Comparison of ENCODE assay signal across 8 cellular contexts in genomic region chr19:56476671-56477428, GRCh38. TPM values are rescaled to one million over a fixed set of nuclear protein-coding genes. Genes with fewer than 3 reads are reported as not detected.
A peak's percentile ranks its signal among the peaks of the same experiment; 100 is the strongest.
DNase-seq lines count a peak whose midpoint lies in the region; ATAC-seq and TF ChIP-seq lines count a peak whose summit lies in the region.

Gene ZNF667, minus strand, starts transcription at chr19:56477345. Its CDS starts 14,975 bp downstream, at chr19:56462370.

- peaks cover 20% of the 10 kb centered on the region for H3K27me3 Mint-ChIP-seq in activated CD4-positive, alpha-beta memory T cell treated with anti-CD3 and anti-CD28 coated beads for 36 hours
- peaks cover 9 to 43% (median 27%) of the 10 kb centered on the region in 5 donors for H3K27me3 Mint-ChIP-seq in naive thymus-derived CD4-positive, alpha-beta T cell
- H3K27me3 Mint-ChIP-seq in type B pancreatic cell (no peaks in the 10 kb centered on the region), progenitor cell of endocrine pancreas (no peaks in the 10 kb centered on the region)

- WGBS in suprapubic skin: 3% methylated on average over 12 of the region's 69 CpGs

- H3K4me1 Mint-ChIP-seq in activated CD4-positive, alpha-beta memory T cell treated with anti-CD3 and anti-CD28 coated beads for 36 hours (ENCODE audit: low read depth): peaks cover 9% of the 10 kb centered on the region
- H3K4me1 Mint-ChIP-seq in naive thymus-derived CD4-positive, alpha-beta T cell: peaks cover 0 to 30% (median 11%) of the 10 kb centered on the region in 7 donors
- no peaks in the 10 kb centered on the region for H3K4me1 Mint-ChIP-seq in type B pancreatic cell (ENCODE audit: unreplicated experiment)
- H3K4me1 Mint-ChIP-seq in progenitor cell of endocrine pancreas (ENCODE audit: low read depth): no peaks in the 10 kb centered on the region

- H3K4me3 ChIP-seq in epithelial cell of proximal tubule (ENCODE audit: low read depth, low read length) (peak within 1 kb of the TSS; percentile 72), suprapubic skin (peak within 1 kb of the TSS; percentile 72), HAP-1 (no peak within 1 kb of the TSS)
- H3K4me3 ChIP-seq in naive thymus-derived CD4-positive, alpha-beta T cell (ENCODE audit: low read length): peak within 1 kb of the TSS; percentile 37

- in situ Hi-C loops in HAP-1 (cut with MboI; ENCODE audit: low sequenced_read_pairs): no loop called here

- no peaks in the 10 kb centered on the region for H3K4me1 ChIP-seq in naive thymus-derived CD4-positive, alpha-beta T cell (ENCODE audit: control insufficient read depth in 2 of 2, insufficient read depth in 2 of 2, low read length in 2 of 2)
- peaks cover 26% of the 10 kb centered on the region for H3K4me1 ChIP-seq in suprapubic skin
- H3K4me1 ChIP-seq in HAP-1: no peaks in the 10 kb centered on the region

- peaks cover 0 to 69% (median 0%) of the 10 kb centered on the region in 3 experiments for H3K9me3 ChIP-seq in naive thymus-derived CD4-positive, alpha-beta T cell (ENCODE audit: control insufficient read depth in 2 of 3, low read length in 3 of 3)
- H3K9me3 ChIP-seq in suprapubic skin (peaks cover 33% of the 10 kb centered on the region), HAP-1 (no peaks in the 10 kb centered on the region)

- POLR2A ChIA-PET in activated CD4-positive, alpha-beta memory T cell treated with anti-CD3 and anti-CD28 coated beads for 36 hours (lab: Charles Lee): no interaction called here
- POLR2A ChIA-PET in naive thymus-derived CD4-positive, alpha-beta T cell (lab: Charles Lee): no interaction called here

- H3K27ac ChIP-seq in naive thymus-derived CD4-positive, alpha-beta T cell (ENCODE audit: low read depth, low read length): peak within 1 kb of the TSS; percentile 82
- H3K27ac ChIP-seq in suprapubic skin: peak within 1 kb of the TSS; percentile 74

- H3K27me3 ChIP-seq in naive thymus-derived CD4-positive, alpha-beta T cell (ENCODE audit: control insufficient read depth in 2 of 2, insufficient read depth in 2 of 2, low read length in 2 of 2): no peaks in the 10 kb centered on the region
- H3K27me3 ChIP-seq in suprapubic skin: no peaks in the 10 kb centered on the region
- H3K27me3 ChIP-seq in HAP-1 (ENCODE audit: low read depth): no peaks in the 10 kb centered on the region

- TF ChIP-seq EP300 in suprapubic skin (IDR thresholded peaks at IDR 0.05): no peak

- H3K4me3 Mint-ChIP-seq in activated CD4-positive, alpha-beta memory T cell treated with anti-CD3 and anti-CD28 coated beads for 36 hours: peak within 1 kb of the TSS; percentile 71
- peak within 1 kb of the TSS; percentile 76 to 97 (median 92) for H3K4me3 Mint-ChIP-seq in naive thymus-derived CD4-positive, alpha-beta T cell
- no peak within 1 kb of the TSS for H3K4me3 Mint-ChIP-seq in type B pancreatic cell
- no peak within 1 kb of the TSS for H3K4me3 Mint-ChIP-seq in progenitor cell of endocrine pancreas (ENCODE audit: low read depth)

- DNase-seq in HK-2 (ENCODE audit: unreplicated experiment) (peak; percentile 81), epithelial cell of proximal tubule (ENCODE audit: low read depth) (peak; percentile 13), suprapubic skin (ENCODE audit: low spot score in 2 of 2) (no peak), type B pancreatic cell (ENCODE audit: extremely low spot score, unreplicated experiment) (no peak), progenitor cell of endocrine pancreas (ENCODE audit: low spot score, unreplicated experiment) (no peak), HAP-1 (ENCODE audit: low spot score in 2 of 2) (no peak)
- DNase-seq in activated CD4-positive, alpha-beta memory T cell treated with anti-CD3 and anti-CD28 coated beads for 36 hours: peak; percentile 9
- DNase-seq in naive thymus-derived CD4-positive, alpha-beta T cell: peak in 7 of 9 donors; percentile 3 to 63 (median 47)

- ATAC-seq in naive thymus-derived CD4-positive, alpha-beta T cell: peak; percentile 75

- H3K36me3 Mint-ChIP-seq in activated CD4-positive, alpha-beta memory T cell treated with anti-CD3 and anti-CD28 coated beads for 36 hours: peaks cover 35% of the 10 kb centered on the region
- peaks cover 8 to 62% (median 39%) of the 10 kb centered on the region in 5 donors for H3K36me3 Mint-ChIP-seq in naive thymus-derived CD4-positive, alpha-beta T cell
- H3K36me3 Mint-ChIP-seq in type B pancreatic cell (no peaks in the 10 kb centered on the region), progenitor cell of endocrine pancreas (ENCODE audit: insufficient read depth) (peaks cover 7% of the 10 kb centered on the region)

- TF ChIP-seq CTCF in epithelial cell of proximal tubule (conservative IDR thresholded peaks at IDR 0.05; ENCODE audit: low read depth, low read length): no peak
- no peak for TF ChIP-seq CTCF in suprapubic skin (IDR thresholded peaks at IDR 0.05)
- no peak for TF ChIP-seq CTCF in type B pancreatic cell (conservative IDR thresholded peaks at IDR 0.05)
- TF ChIP-seq CTCF in progenitor cell of endocrine pancreas (IDR thresholded peaks at IDR 0.05; ENCODE audit: unreplicated experiment): no peak

- CTCF ChIA-PET in activated CD4-positive, alpha-beta memory T cell treated with anti-CD3 and anti-CD28 coated beads for 36 hours (lab: Charles Lee): no interaction called here
- CTCF ChIA-PET in naive thymus-derived CD4-positive, alpha-beta T cell (lab: Charles Lee): no interaction called here

- no peak within 1 kb of the TSS for H3K27ac Mint-ChIP-seq in activated CD4-positive, alpha-beta memory T cell treated with anti-CD3 and anti-CD28 coated beads for 36 hours
- H3K27ac Mint-ChIP-seq in naive thymus-derived CD4-positive, alpha-beta T cell: peak within 1 kb of the TSS; percentile 67 to 97 (median 87)
- H3K27ac Mint-ChIP-seq in type B pancreatic cell (no peak within 1 kb of the TSS), progenitor cell of endocrine pancreas (no peak within 1 kb of the TSS)

- TF ChIP-seq POLR2A in suprapubic skin (IDR thresholded peaks at IDR 0.05): no peak

- H3K9me3 Mint-ChIP-seq in activated CD4-positive, alpha-beta memory T cell treated with anti-CD3 and anti-CD28 coated beads for 36 hours: peaks cover 74% of the 10 kb centered on the region
- peaks cover 29 to 94% (median 67%) of the 10 kb centered on the region in 11 donors for H3K9me3 Mint-ChIP-seq in naive thymus-derived CD4-positive, alpha-beta T cell
- H3K9me3 Mint-ChIP-seq in type B pancreatic cell (peaks cover 23% of the 10 kb centered on the region), progenitor cell of endocrine pancreas (ENCODE audit: low read depth) (peaks cover 67% of the 10 kb centered on the region)

- intact Hi-C loops in activated CD4-positive, alpha-beta memory T cell treated with anti-CD3 and anti-CD28 coated beads for 36 hours (cut with micrococcal nuclease): no loop called here
- intact Hi-C loops in naive thymus-derived CD4-positive, alpha-beta T cell (cut with micrococcal nuclease): no loop called here

- no peaks in the 10 kb centered on the region for H3K36me3 ChIP-seq in naive thymus-derived CD4-positive, alpha-beta T cell (ENCODE audit: control insufficient read depth in 2 of 3, insufficient read depth in 3 of 3, low read length in 3 of 3)
- H3K36me3 ChIP-seq in suprapubic skin (peaks cover 6% of the 10 kb centered on the region), HAP-1 (replicated peaks) (no peaks in the 10 kb centered on the region)

RNA-seq across cellular contexts. Expression of gene ZNF667, which starts in this region (rescaled TPM):
- not detected for total RNA-seq in activated CD4-positive, alpha-beta memory T cell treated with anti-CD3 and anti-CD28 coated beads for 36 hours
- total RNA-seq in epithelial cell of proximal tubule (3.0 and 6.1 TPM in 2 replicates), suprapubic skin (1 to 10 TPM; 2.5 to 6.3 (median 5.0) TPM), type B pancreatic cell (ENCODE audit: low replicate concordance) (0.10 TPM in 1 of 2 replicates, not detected in the other), progenitor cell of endocrine pancreas (not detected in 2 replicates)
- 1 to 10 TPM in 4 of 5 experiments, not detected in 1; 1.1 to 8.1 (median 2.2) TPM for total RNA-seq in naive thymus-derived CD4-positive, alpha-beta T cell
- polyA plus RNA-seq in naive thymus-derived CD4-positive, alpha-beta T cell: 1 to 10 TPM; 2.3 to 3.1 TPM

Comparison
In these comparisons a context has a peak if more than half of its experiments do, and no peak if none do; other contexts are left out.
1. Peak in DNase-seq in activated CD4-positive, alpha-beta memory T cell treated with anti-CD3 and anti-CD28 coated beads for 36 hours; RNA of the gene not detected or under 1 TPM.
2. DNase-seq: peak in HK-2 (single experiment), epithelial cell of proximal tubule (single experiment) and naive thymus-derived CD4-positive, alpha-beta T cell (7 of 9); none in suprapubic skin (0 of 2), type B pancreatic cell (single experiment), progenitor cell of endocrine pancreas (single experiment) and HAP-1 (0 of 2).
3. H3K27ac Mint-ChIP-seq: peak in naive thymus-derived CD4-positive, alpha-beta T cell (9 of 9); none in activated CD4-positive, alpha-beta memory T cell treated with anti-CD3 and anti-CD28 coated beads for 36 hours (single experiment), type B pancreatic cell (single experiment) and progenitor cell of endocrine pancreas (single experiment).
4. H3K4me3 Mint-ChIP-seq: peak in activated CD4-positive, alpha-beta memory T cell treated with anti-CD3 and anti-CD28 coated beads for 36 hours (single experiment) and naive thymus-derived CD4-positive, alpha-beta T cell (10 of 10); none in type B pancreatic cell (single experiment) and progenitor cell of endocrine pancreas (single experiment).